ENCODE assay signal across 1 cellular context in genomic region chr4:140529434-140529833, GRCh38.
TF ChIP-seq lines count a peak whose summit lies in the region.

No MANE protein-coding gene starts in this region.

TF ChIP-seq in SK-N-SH treated with all-trans-retinoic acid at 6 μM for 48 hours, 23 proteins besides CTCF, POLR2A, EP300 and RAD21 (continued from another document):
- TF ChIP-seq PATZ1 (CRISPR knock-in tag; IDR thresholded peaks at IDR 0.05; ENCODE audit: borderline replicate concordance) (no peak), OSR1 (CRISPR knock-in tag; IDR thresholded peaks at IDR 0.05) (no peak), SNAI2 (CRISPR knock-in tag; IDR thresholded peaks at IDR 0.05) (no peak), TOX (CRISPR knock-in tag; IDR thresholded peaks at IDR 0.05; ENCODE audit: borderline replicate concordance) (no peak), ESRRG (CRISPR knock-in tag; IDR thresholded peaks at IDR 0.05) (no peak), ARNTL (CRISPR knock-in tag; IDR thresholded peaks at IDR 0.05; ENCODE audit: borderline replicate concordance, low read depth) (no peak)
